ENCODE assay signal across 17 cellular contexts in genomic region chr11:4074266-4074665, GRCh38.
"Had no signal": no experiment of that assay in that cellular context is flagged by ENCODE, and none has a peak within 500 bp of the region (broad histone marks: within the 10 kb centered on the region; RNA-seq: fewer than 3 reads in every experiment).

No MANE protein-coding gene starts in this region.

- H3K27me3 ChIP-seq: body of pancreas, gastroesophageal sphincter, heart right ventricle, pancreas had no signal

- H3K27ac ChIP-seq: body of pancreas, gastroesophageal sphincter, heart right ventricle, pancreas, SK-N-MC, thoracic aorta, WERI-Rb-1 had no signal

- DNase-seq: activated CD4-positive, alpha-beta T cell treated with anti-CD3 and anti-CD28 coated beads, Interleukin-2, amount 50 U/mL, for 48 hours; activated gamma-delta T cell treated with Interleukin-2 at 50 U/mL for 16 hours; activated T-cell treated with anti-CD3 and anti-CD28 coated beads, Interleukin-2, amount 50 U/mL, for 24 hours; body of pancreas; effector CD8-positive, alpha-beta T cell; heart right ventricle; islet precursor cell; naive B cell; pancreas; retina; T-helper 1 cell; WERI-Rb-1 had no signal

- H3K4me1 ChIP-seq: body of pancreas, pancreas had no signal

- H3K27me3 Mint-ChIP-seq: activated T-cell treated with anti-CD3 and anti-CD28 coated beads, Interleukin-2, amount 50 U/mL, for 24 hours; central memory CD8-positive, alpha-beta T cell; naive B cell had no signal

- H3K4me3 Mint-ChIP-seq: activated T-cell treated with anti-CD3 and anti-CD28 coated beads, Interleukin-2, amount 50 U/mL, for 24 hours; central memory CD8-positive, alpha-beta T cell; naive B cell; stimulated activated effector memory CD8-positive, alpha-beta T cell treated with anti-CD3 and anti-CD28 coated beads, Interleukin-12 subunit alpha, Interleukin-12 subunit beta, amount 100 ng/mL, for 72 hours had no signal

- H3K27ac Mint-ChIP-seq: activated T-cell treated with anti-CD3 and anti-CD28 coated beads, Interleukin-2, amount 50 U/mL, for 24 hours; stimulated activated effector memory CD8-positive, alpha-beta T cell treated with anti-CD3 and anti-CD28 coated beads, Interleukin-12 subunit alpha, Interleukin-12 subunit beta, amount 100 ng/mL, for 72 hours had no signal

- H3K36me3 ChIP-seq: pancreas, thoracic aorta, WERI-Rb-1 had no signal

- H3K4me3 ChIP-seq: body of pancreas, gastroesophageal sphincter, heart right ventricle, pancreas, SK-N-MC, thoracic aorta had no signal

- H3K9me3 ChIP-seq: body of pancreas, gastroesophageal sphincter, heart right ventricle, pancreas, thoracic aorta had no signal

- H3K9me3 Mint-ChIP-seq: activated T-cell treated with anti-CD3 and anti-CD28 coated beads, Interleukin-2, amount 50 U/mL, for 24 hours; central memory CD8-positive, alpha-beta T cell; naive B cell; stimulated activated effector memory CD8-positive, alpha-beta T cell treated with anti-CD3 and anti-CD28 coated beads, Interleukin-12 subunit alpha, Interleukin-12 subunit beta, amount 100 ng/mL, for 72 hours had no signal

- ATAC-seq: body of pancreas; gastroesophageal sphincter; pancreas; stimulated activated effector memory CD8-positive, alpha-beta T cell treated with anti-CD3 and anti-CD28 coated beads, Interleukin-12 subunit alpha, Interleukin-12 subunit beta, amount 100 ng/mL, for 72 hours had no signal
